8 cellular contexts compared by ENCODE assay signal in genomic region chr2:86440631-86441391, GRCh38. TPM values are rescaled to one million over a fixed set of nuclear protein-coding genes. Genes with fewer than 3 reads are reported as not detected.
DNase-seq lines count a peak whose midpoint lies in the region; ATAC-seq and TF ChIP-seq lines count a peak whose summit lies in the region.

A gene with protein sequence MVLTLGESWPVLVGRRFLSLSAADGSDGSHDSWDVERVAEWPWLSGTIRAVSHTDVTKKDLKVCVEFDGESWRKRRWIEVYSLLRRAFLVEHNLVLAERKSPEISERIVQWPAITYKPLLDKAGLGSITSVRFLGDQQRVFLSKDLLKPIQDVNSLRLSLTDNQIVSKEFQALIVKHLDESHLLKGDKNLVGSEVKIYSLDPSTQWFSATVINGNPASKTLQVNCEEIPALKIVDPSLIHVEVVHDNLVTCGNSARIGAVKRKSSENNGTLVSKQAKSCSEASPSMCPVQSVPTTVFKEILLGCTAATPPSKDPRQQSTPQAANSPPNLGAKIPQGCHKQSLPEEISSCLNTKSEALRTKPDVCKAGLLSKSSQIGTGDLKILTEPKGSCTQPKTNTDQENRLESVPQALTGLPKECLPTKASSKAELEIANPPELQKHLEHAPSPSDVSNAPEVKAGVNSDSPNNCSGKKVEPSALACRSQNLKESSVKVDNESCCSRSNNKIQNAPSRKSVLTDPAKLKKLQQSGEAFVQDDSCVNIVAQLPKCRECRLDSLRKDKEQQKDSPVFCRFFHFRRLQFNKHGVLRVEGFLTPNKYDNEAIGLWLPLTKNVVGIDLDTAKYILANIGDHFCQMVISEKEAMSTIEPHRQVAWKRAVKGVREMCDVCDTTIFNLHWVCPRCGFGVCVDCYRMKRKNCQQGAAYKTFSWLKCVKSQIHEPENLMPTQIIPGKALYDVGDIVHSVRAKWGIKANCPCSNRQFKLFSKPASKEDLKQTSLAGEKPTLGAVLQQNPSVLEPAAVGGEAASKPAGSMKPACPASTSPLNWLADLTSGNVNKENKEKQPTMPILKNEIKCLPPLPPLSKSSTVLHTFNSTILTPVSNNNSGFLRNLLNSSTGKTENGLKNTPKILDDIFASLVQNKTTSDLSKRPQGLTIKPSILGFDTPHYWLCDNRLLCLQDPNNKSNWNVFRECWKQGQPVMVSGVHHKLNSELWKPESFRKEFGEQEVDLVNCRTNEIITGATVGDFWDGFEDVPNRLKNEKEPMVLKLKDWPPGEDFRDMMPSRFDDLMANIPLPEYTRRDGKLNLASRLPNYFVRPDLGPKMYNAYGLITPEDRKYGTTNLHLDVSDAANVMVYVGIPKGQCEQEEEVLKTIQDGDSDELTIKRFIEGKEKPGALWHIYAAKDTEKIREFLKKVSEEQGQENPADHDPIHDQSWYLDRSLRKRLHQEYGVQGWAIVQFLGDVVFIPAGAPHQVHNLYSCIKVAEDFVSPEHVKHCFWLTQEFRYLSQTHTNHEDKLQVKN (N-terminal part only) (plus strand): TSS chr2:86441371. CDS start chr2:86442048, 677 bp downstream.

- peak within 1 kb of the TSS; percentile 100 for H3K27ac Mint-ChIP-seq in activated naive CD8-positive, alpha-beta T cell treated with anti-CD3 and anti-CD28 coated beads for 36 hours

- H3K27me3 ChIP-seq in SU-DHL-6 (ENCODE audit: low read length): no peaks in the 10 kb centered on the region

- peaks cover 13% of the 10 kb centered on the region for H3K9me3 ChIP-seq in SU-DHL-6 (ENCODE audit: insufficient read depth, low read length)

- DNase-seq in GM10248 (ENCODE audit: extremely low spot score): peak; percentile 94
- DNase-seq in NCI-H1417 (lab: John Stamatoyannopoulos, UW): peak; percentile 96 to 99 (median 97)
- peak; percentile 99 for DNase-seq in activated naive CD8-positive, alpha-beta T cell treated with anti-CD3 and anti-CD28 coated beads for 36 hours
- peak; percentile 98 for DNase-seq in glomerular endothelial cell (ENCODE audit: extremely low read depth, low read depth, low spot score)
- DNase-seq in nucleus accumbens (lab: John Stamatoyannopoulos, UW): peak; percentile 78 to 100 (median 98)
- peak; percentile 97 for DNase-seq in superior temporal gyrus (ENCODE audit: extremely low spot score)

- H4K20me1 ChIP-seq in SU-DHL-6 (ENCODE audit: low read depth, low read length): peaks cover 4% of the 10 kb centered on the region

- H3K4me1 Mint-ChIP-seq in activated naive CD8-positive, alpha-beta T cell treated with anti-CD3 and anti-CD28 coated beads for 36 hours: peaks cover 38% of the 10 kb centered on the region

- H3K4me2 ChIP-seq in SU-DHL-6 (ENCODE audit: low read depth, low read length, poor library complexity, severe bottlenecking): peak within 1 kb of the TSS; percentile 90

- H3K4me3 ChIP-seq in SU-DHL-6 (ENCODE audit: insufficient read depth, low read length, poor library complexity, severe bottlenecking): peak within 1 kb of the TSS; percentile 66

- peaks cover 23% of the 10 kb centered on the region for H3K36me3 ChIP-seq in SU-DHL-6 (ENCODE audit: low read length)

- peaks cover 17% of the 10 kb centered on the region for H3F3A ChIP-seq in SU-DHL-6 (ENCODE audit: insufficient read depth)

- peak within 1 kb of the TSS; percentile 52 for H3K9ac ChIP-seq in SU-DHL-6 (ENCODE audit: low read length)

- no peaks in the 10 kb centered on the region for H3K9me2 ChIP-seq in SU-DHL-6 (replicated peaks; ENCODE audit: insufficient read depth, low read length)

- H3K4me3 Mint-ChIP-seq in activated naive CD8-positive, alpha-beta T cell treated with anti-CD3 and anti-CD28 coated beads for 36 hours: peak within 1 kb of the TSS; percentile 94

- H3K9me3 Mint-ChIP-seq in activated naive CD8-positive, alpha-beta T cell treated with anti-CD3 and anti-CD28 coated beads for 36 hours: peaks cover 16% of the 10 kb centered on the region

- TF ChIP-seq CTCF in GM10248 (IDR thresholded peaks at IDR 0.05; ENCODE audit: control extremely low read depth, extremely low read depth, low read depth, missing control alignments) (no peak), SU-DHL-6 (IDR thresholded peaks at IDR 0.05; ENCODE audit: insufficient read depth, low read length, poor library complexity, severe bottlenecking) (no peak)

- H3K27ac ChIP-seq in SU-DHL-6 (ENCODE audit: low read depth, low read length): peak within 1 kb of the TSS; percentile 94

- peaks cover 46% of the 10 kb centered on the region for H3K36me3 Mint-ChIP-seq in activated naive CD8-positive, alpha-beta T cell treated with anti-CD3 and anti-CD28 coated beads for 36 hours

- CTCF ChIA-PET in GM10248 (lab: Yijun Ruan, JAX): interaction anchor here (0.7 to 3.9 kb wide), 6 partner anchors 10 to 243 kb away, joined by 3 to 22 read pairs (median 4); no protein-coding TSS in a partner anchor

- H3K27me3 Mint-ChIP-seq in activated naive CD8-positive, alpha-beta T cell treated with anti-CD3 and anti-CD28 coated beads for 36 hours: peaks cover 3% of the 10 kb centered on the region

- peak; percentile 81 for ATAC-seq in HG02763 (IDR thresholded peaks at IDR 0.05; ENCODE audit: unreplicated experiment)

- H3K79me2 ChIP-seq in SU-DHL-6 (ENCODE audit: insufficient read depth, low read length): peaks cover 31% of the 10 kb centered on the region; the same call in 1 of the 2 replicates

- POLR2A ChIA-PET in GM10248 (lab: Yijun Ruan, JAX): interaction anchor here (0.6 to 1.4 kb wide), 5 partner anchors 18 to 247 kb away, joined by 3 to 7 read pairs (median 3); no protein-coding TSS in a partner anchor

- H2AFZ ChIP-seq in SU-DHL-6 (ENCODE audit: low read depth, low read length, severe bottlenecking): peak within 1 kb of the TSS; percentile 84

RNA-seq across cellular contexts. Expression of the gene that starts here (rescaled TPM):
- total RNA-seq in activated naive CD8-positive, alpha-beta T cell treated with anti-CD3 and anti-CD28 coated beads for 36 hours: 10 to 100 TPM; 55.5 to 57.3 TPM
- 19.8 and 31.7 TPM in 2 replicates for total RNA-seq in glomerular endothelial cell

Comparison
In these comparisons a context has a peak if more than half of its experiments do, and no peak if none do; other contexts are left out.
1. Peak in every context shown above with its lines: DNase-seq, ATAC-seq, H3K4me3 ChIP-seq and H3K27ac ChIP-seq.